Comparison of ENCODE assay signal across 7 cellular contexts in the genomic region with DNA sequence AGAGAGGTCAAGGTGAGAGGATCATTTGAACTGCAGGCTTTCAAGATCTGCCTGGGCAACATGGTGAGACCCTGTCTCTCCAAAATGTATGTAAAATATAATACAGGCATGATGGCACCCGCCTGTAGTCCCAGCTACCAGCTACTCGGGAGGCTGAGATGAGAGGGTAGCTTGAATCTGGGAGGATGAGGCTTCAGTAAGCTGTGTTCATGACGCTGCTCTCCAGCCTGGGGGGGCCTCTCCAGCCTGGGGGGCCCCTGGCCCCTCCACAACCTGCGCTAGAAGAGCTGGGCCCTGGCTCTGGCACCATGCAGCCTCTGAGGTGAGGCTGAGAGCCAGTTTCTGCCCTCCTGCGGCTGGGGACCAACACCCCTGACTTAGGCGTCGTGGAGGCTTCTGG.
DNase-seq lines count a peak whose midpoint lies in the region; ATAC-seq, FAIRE-seq and TF ChIP-seq lines count a peak whose summit lies in the region.
"Not testable (repeated sequence)": the region's sequence is repeated elsewhere in the genome, so short reads cannot be mapped to it uniquely, and the experiment has no call there.

No MANE protein-coding gene starts in this region.

- not testable (repeated sequence) for H3K4me2 ChIP-seq in IMR-90 (ENCODE audit: low read depth, low read length)

- not testable (repeated sequence) for H3K23ac ChIP-seq in IMR-90 (ENCODE audit: low read depth, low read length)

- H3K18ac ChIP-seq in IMR-90 (ENCODE audit: low read depth, low read length), result not testable (repeated sequence)

- not testable (repeated sequence) for H3K56ac ChIP-seq in IMR-90 (ENCODE audit: extremely low read depth, insufficient read depth, low read length)

- H3K4me3 ChIP-seq in IMR-90 (ENCODE audit: insufficient read depth, low read depth, low read length); coronary artery; kidney (ENCODE audit: low read length in 2 of 2); vagina: not testable (repeated sequence)

- not testable (repeated sequence) for BruUV-seq in IMR-90 (replicated peaks; lab: Mats Ljungman, UMichigan)

- H4K8ac ChIP-seq in IMR-90 (ENCODE audit: low read depth in 2 of 2, low read length in 2 of 2), result not testable (repeated sequence)

- intact Hi-C loops in IMR-90 (cut with micrococcal nuclease); kidney (cut with DNase I); posterior vena cava (cut with DNase I); vagina (cut with DNase I): not testable (repeated sequence)

- CTCF ChIA-PET in IMR-90 (lab: Yijun Ruan, JAX), result not testable (repeated sequence)

- H2BK5ac ChIP-seq in IMR-90 (ENCODE audit: low read depth, low read length, poor library complexity, severe bottlenecking), result not testable (repeated sequence)

- H4K5ac ChIP-seq in IMR-90 (ENCODE audit: low read depth, low read length), result not testable (repeated sequence)

- 60% methylated on average over 1 of the region's 7 CpGs; no CpG with 5 or more reads in 1 of the 2 experiments for WGBS in IMR-90 (ENCODE audit: extremely low coverage in 2 of 2, insufficient read length in 1 of 2), 2 experiments

- POLR2A ChIA-PET in IMR-90 (lab: Charles Lee; ENCODE audit: unreplicated experiment), result not testable (repeated sequence)

- H3K27ac ChIP-seq in IMR-90 (ENCODE audit: insufficient read depth, low read length); coronary artery; kidney (ENCODE audit: low read depth in 2 of 2, low read length in 2 of 2); vagina: not testable (repeated sequence)

- dilution Hi-C loops in IMR-90 (cut with HindIII; ENCODE audit: low sequenced_read_pairs, unreplicated experiment), result not testable (repeated sequence)

- H2AFZ ChIP-seq in IMR-90 (replicated peaks; ENCODE audit: low read length, poor library complexity), result not testable (repeated sequence)

- not testable (repeated sequence) for H3K9me3 ChIP-seq in IMR-90 (ENCODE audit: control insufficient read depth, insufficient read depth, low read length); kidney (ENCODE audit: control insufficient read depth in 1 of 2, low read length in 2 of 2); vagina

- not testable (repeated sequence) for H3K9me1 ChIP-seq in IMR-90 (ENCODE audit: insufficient read depth, low read length)

- not testable (repeated sequence) for TF ChIP-seq RAD21 in IMR-90 (IDR thresholded peaks at IDR 0.05; ENCODE audit: low read length)

- not testable (repeated sequence) for H2BK15ac ChIP-seq in IMR-90 (ENCODE audit: low read depth, low read length)

- not testable (repeated sequence) for FAIRE-seq in kidney (lab: Jason Lieb, UNC)

- not testable (repeated sequence) for H3K36me3 ChIP-seq in IMR-90 (ENCODE audit: control insufficient read depth, insufficient read depth, low read length); kidney (ENCODE audit: control insufficient read depth in 1 of 2, insufficient read depth in 2 of 2, low read length in 2 of 2); vagina

- not testable (repeated sequence) for TF ChIP-seq POLR2A in IMR-90 (IDR thresholded peaks at IDR 0.05; ENCODE audit: low read depth, low read length); vagina (IDR thresholded peaks at IDR 0.05)

- H3K4me1 ChIP-seq in IMR-90 (ENCODE audit: control insufficient read depth, insufficient read depth, low read length); kidney (ENCODE audit: control insufficient read depth in 1 of 2, insufficient read depth in 1 of 2, low read depth in 1 of 2, low read length in 2 of 2); vagina: not testable (repeated sequence)

- H4K20me1 ChIP-seq in IMR-90 (ENCODE audit: insufficient read depth, low read length), result not testable (repeated sequence)

- H3K79me1 ChIP-seq in IMR-90 (ENCODE audit: low read depth in 1 of 2, low read length in 2 of 2), result not testable (repeated sequence)

- TF ChIP-seq CTCF in IMR-90 (conservative IDR thresholded peaks at IDR 0.05; ENCODE audit: low read depth, low read length); coronary artery (IDR thresholded peaks at IDR 0.05); kidney (IDR thresholded peaks at IDR 0.05; ENCODE audit: borderline replicate concordance, extremely low read depth, insufficient read depth); vagina (IDR thresholded peaks at IDR 0.05): not testable (repeated sequence)

- H3K14ac ChIP-seq in IMR-90 (replicated peaks; ENCODE audit: low read depth, low read length), result not testable (repeated sequence)

- not testable (repeated sequence) for H3K4ac ChIP-seq in IMR-90 (ENCODE audit: low read depth, low read length)

- not testable (repeated sequence) for H2AK5ac ChIP-seq in IMR-90 (ENCODE audit: low read depth, low read length)

- not testable (repeated sequence) for H4K91ac ChIP-seq in IMR-90 (ENCODE audit: insufficient read depth, low read depth, low read length)

- not testable (repeated sequence) for H2BK20ac ChIP-seq in IMR-90 (ENCODE audit: low read depth, low read length)

- DNase-seq in CD1c-positive myeloid dendritic cell (ENCODE audit: extremely low spot score), result peak; percentile 0
- peak; percentile 0 for DNase-seq in IMR-90
- DNase-seq in coronary artery (ENCODE audit: low spot score), result peak; percentile 54
- DNase-seq in kidney, result peak; percentile 41
- peak; percentile 75 for DNase-seq in posterior vena cava (ENCODE audit: low spot score)
- DNase-seq in vagina (ENCODE audit: extremely low spot score in 2 of 2), result peak; percentile 69 to 84

- not testable (repeated sequence) for ATAC-seq in IMR-90 (ENCODE audit: low read depth)
- ATAC-seq in esophagus mucosa, result peak; percentile 22

- H3K27me3 ChIP-seq in IMR-90 (ENCODE audit: control insufficient read depth, insufficient read depth, low read length); vagina: not testable (repeated sequence)

- H2BK120ac ChIP-seq in IMR-90 (ENCODE audit: low read depth, low read length), result not testable (repeated sequence)

- not testable (repeated sequence) for H2AK9ac ChIP-seq in IMR-90 (replicated peaks; ENCODE audit: low read depth, low read length, poor library complexity)

- in situ Hi-C loops in IMR-90 (cut with MboI; ENCODE audit: low sequenced_read_pairs), result not testable (repeated sequence)

- not testable (repeated sequence) for H3K9ac ChIP-seq in IMR-90 (ENCODE audit: low read depth, low read length); kidney (ENCODE audit: low read length in 2 of 2)

Comparison
In these comparisons a context has a peak if more than half of its experiments do, and no peak if none do; other contexts are left out.
1. DNase-seq: peak in every context shown above with its lines; median percentile 76 in vagina; 75 in posterior vena cava; 54 in coronary artery; 41 in kidney; 0 in CD1c-positive myeloid dendritic cell; 0 in IMR-90.